ENCODE assay signal across 8 cellular contexts in genomic region chr2:177282101-177282573, GRCh38. TPM values are rescaled to one million over a fixed set of nuclear protein-coding genes. Genes with fewer than 3 reads are reported as not detected.
DNase-seq lines count a peak whose midpoint lies in the region; ATAC-seq and TF ChIP-seq lines count a peak whose summit lies in the region.

No MANE protein-coding gene starts in this region.

- intact Hi-C loops in stomach (cut with DNase I; ENCODE audit: low total_unique reads): no loop called here

- H3K4me3 ChIP-seq in fibroblast of the aortic adventitia (ENCODE audit: low read depth, low read length) (no peak overlapping the region), brain microvascular endothelial cell (ENCODE audit: low read depth, low read length) (no peak overlapping the region), stomach (no peak overlapping the region)

- H3K27ac ChIP-seq in brain microvascular endothelial cell (no peak overlapping the region), stomach (peak overlapping the region in 1 of 5 donors; percentile 40)

- no peak overlapping the region for H3K4me3 Mint-ChIP-seq in activated naive CD8-positive, alpha-beta T cell treated with anti-CD3 and anti-CD28 coated beads, Interleukin-2, amount 50 U/mL, for 24 hours
- H3K4me3 Mint-ChIP-seq in activated naive CD8-positive, alpha-beta T cell treated with anti-CD3 and anti-CD28 coated beads for 36 hours: no peak overlapping the region

- WGBS in stomach, 5 donors: 20 to 38% (median 33%) methylated on average over 3 of the region's 3 CpGs

- H3K4me1 ChIP-seq in stomach: peaks cover 15 to 58% (median 25%) of the 10 kb centered on the region in 4 donors

- H3K36me3 Mint-ChIP-seq in activated naive CD8-positive, alpha-beta T cell treated with anti-CD3 and anti-CD28 coated beads, Interleukin-2, amount 50 U/mL, for 24 hours (ENCODE audit: low read depth): no peaks in the 10 kb centered on the region
- no peaks in the 10 kb centered on the region for H3K36me3 Mint-ChIP-seq in activated naive CD8-positive, alpha-beta T cell treated with anti-CD3 and anti-CD28 coated beads for 36 hours

- no peaks in the 10 kb centered on the region for H3K27me3 Mint-ChIP-seq in activated naive CD8-positive, alpha-beta T cell treated with anti-CD3 and anti-CD28 coated beads, Interleukin-2, amount 50 U/mL, for 24 hours
- no peaks in the 10 kb centered on the region for H3K27me3 Mint-ChIP-seq in activated naive CD8-positive, alpha-beta T cell treated with anti-CD3 and anti-CD28 coated beads for 36 hours

- peaks cover 11% of the 10 kb centered on the region for H3K4me1 Mint-ChIP-seq in activated naive CD8-positive, alpha-beta T cell treated with anti-CD3 and anti-CD28 coated beads, Interleukin-2, amount 50 U/mL, for 24 hours
- peaks cover 12% of the 10 kb centered on the region for H3K4me1 Mint-ChIP-seq in activated naive CD8-positive, alpha-beta T cell treated with anti-CD3 and anti-CD28 coated beads for 36 hours

- no peaks in the 10 kb centered on the region for H3K9me3 Mint-ChIP-seq in activated naive CD8-positive, alpha-beta T cell treated with anti-CD3 and anti-CD28 coated beads, Interleukin-2, amount 50 U/mL, for 24 hours
- no peaks in the 10 kb centered on the region for H3K9me3 Mint-ChIP-seq in activated naive CD8-positive, alpha-beta T cell treated with anti-CD3 and anti-CD28 coated beads for 36 hours

- H3K36me3 ChIP-seq in brain microvascular endothelial cell (replicated peaks): no peaks in the 10 kb centered on the region
- no peaks in the 10 kb centered on the region for H3K36me3 ChIP-seq in stomach

- H3K27me3 ChIP-seq in brain microvascular endothelial cell (replicated peaks) (no peaks in the 10 kb centered on the region), stomach (no peaks in the 10 kb centered on the region)

- no peak for TF ChIP-seq CTCF in fibroblast of the aortic adventitia (IDR thresholded peaks at IDR 0.05; ENCODE audit: insufficient read depth, low read length)
- no peak for TF ChIP-seq CTCF in brain microvascular endothelial cell (IDR thresholded peaks at IDR 0.05; ENCODE audit: low read depth, low read length, missing control alignments)
- no peak for TF ChIP-seq CTCF in stomach (IDR thresholded peaks at IDR 0.05)

- no peaks in the 10 kb centered on the region for H3K9me3 ChIP-seq in stomach

- no peak for TF ChIP-seq POLR2A in stomach (IDR thresholded peaks at IDR 0.05)

- in situ Hi-C loops in brain microvascular endothelial cell (cut with HindIII; ENCODE audit: low pct_ligation_motif_present, low sequenced_read_pairs): no loop called here

- DNase-seq in activated naive CD8-positive, alpha-beta T cell treated with anti-CD3 and anti-CD28 coated beads, Interleukin-2, amount 50 U/mL, for 24 hours: no peak
- DNase-seq in activated naive CD8-positive, alpha-beta T cell treated with anti-CD3 and anti-CD28 coated beads for 36 hours: no peak
- peak; percentile 88 for DNase-seq in NCI-H2107 treated with DMSO at 0.1 percent for 48 hours (lab: John Stamatoyannopoulos, UW; ENCODE audit: unreplicated experiment)
- peak; percentile 60 for DNase-seq in fibroblast of the aortic adventitia (ENCODE audit: low read depth)
- peak; percentile 56 for DNase-seq in ureter (ENCODE audit: low spot score)
- no peak for DNase-seq in brain microvascular endothelial cell
- DNase-seq in RKO (ENCODE audit: low spot score): no peak
- DNase-seq in stomach: no peak

- TF ChIP-seq EP300 in stomach (IDR thresholded peaks at IDR 0.05): no peak

- no peak overlapping the region for H3K27ac Mint-ChIP-seq in activated naive CD8-positive, alpha-beta T cell treated with anti-CD3 and anti-CD28 coated beads, Interleukin-2, amount 50 U/mL, for 24 hours
- H3K27ac Mint-ChIP-seq in activated naive CD8-positive, alpha-beta T cell treated with anti-CD3 and anti-CD28 coated beads for 36 hours: no peak overlapping the region

- peak; percentile 28 for ATAC-seq in activated naive CD8-positive, alpha-beta T cell treated with anti-CD3 and anti-CD28 coated beads, Interleukin-2, amount 50 U/mL, for 24 hours

RNA-seq across cellular contexts. Expression of gene NFE2L2, which starts 17.6 kb away (rescaled TPM):
- 10 to 100 TPM; 68.3 to 70.3 TPM for total RNA-seq in activated naive CD8-positive, alpha-beta T cell treated with anti-CD3 and anti-CD28 coated beads for 36 hours
- 121 and 127 TPM in 2 replicates for total RNA-seq in fibroblast of the aortic adventitia (ENCODE audit: low replicate concordance)
- 190 TPM for total RNA-seq in ureter
- total RNA-seq in stomach: 100 to 1,000 TPM in 4 of 5 donors, 10 to 100 TPM in 1; 37.1 to 223 (median 101) TPM
- 100 to 1,000 TPM in 2 of 3 donors, 10 to 100 TPM in 1; 84.6 to 144 (median 123) TPM for polyA plus RNA-seq in stomach

Comparison
In these comparisons a context has a peak if more than half of its experiments do, and no peak if none do; other contexts are left out.
1. DNase-seq: peak in NCI-H2107 treated with DMSO at 0.1 percent for 48 hours (single experiment), fibroblast of the aortic adventitia (single experiment) and ureter (single experiment); none in activated naive CD8-positive, alpha-beta T cell treated with anti-CD3 and anti-CD28 coated beads, Interleukin-2, amount 50 U/mL, for 24 hours (single experiment), activated naive CD8-positive, alpha-beta T cell treated with anti-CD3 and anti-CD28 coated beads for 36 hours (single experiment), brain microvascular endothelial cell (single experiment), RKO (single experiment) and stomach (single experiment).